ENCODE assay signal across 15 cellular contexts in the genomic region with DNA sequence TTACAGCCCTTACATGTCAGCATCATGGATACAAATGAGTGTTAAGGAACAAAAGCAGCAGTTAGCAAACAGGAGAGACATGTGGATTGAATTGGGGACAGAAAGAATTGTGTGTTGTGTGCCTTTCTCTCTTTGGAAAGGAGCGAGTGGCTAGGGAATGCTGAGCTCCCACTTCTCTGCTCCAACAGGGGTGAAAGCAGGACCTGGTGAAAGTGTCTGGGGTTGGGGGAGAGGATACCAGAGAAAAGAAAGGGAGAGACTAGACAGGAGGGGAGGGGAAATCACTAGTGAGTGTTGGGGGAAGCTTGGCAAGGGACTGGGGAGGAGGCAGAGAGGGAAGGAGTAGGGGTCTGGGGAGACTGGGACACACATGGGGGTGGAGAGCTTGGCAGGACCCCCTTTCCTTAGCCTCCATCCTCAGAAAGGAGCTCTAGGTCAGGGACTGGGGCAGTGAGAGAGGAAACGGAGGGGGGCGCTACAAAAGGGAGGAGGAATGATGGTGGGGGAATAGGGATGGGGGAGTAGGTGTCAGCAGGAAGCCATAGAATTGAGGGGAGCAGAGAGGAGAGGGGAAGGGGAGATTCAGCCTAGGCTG. TPM values are rescaled to one million over a fixed set of nuclear protein-coding genes. Genes with fewer than 3 reads are reported as not detected.
DNase-seq lines count a peak whose midpoint lies in the region; ATAC-seq and TF ChIP-seq lines count a peak whose summit lies in the region.
"Had no signal": no experiment of that assay in that cellular context is flagged by ENCODE, and none has a peak within 500 bp of the region (broad histone marks: within the 10 kb centered on the region; RNA-seq: fewer than 3 reads in every experiment).

No MANE protein-coding gene starts in this region.

- H3K4me1 ChIP-seq in cardiac muscle cell (ENCODE audit: low read depth) (peaks cover 11% of the 10 kb centered on the region), endodermal cell (ENCODE audit: control insufficient read depth, insufficient read depth, low read length) (peaks cover 7% of the 10 kb centered on the region), upper lobe of right lung (peaks cover 18% of the 10 kb centered on the region)

- no peak for TF ChIP-seq RAD21 in neural cell (conservative IDR thresholded peaks at IDR 0.05)

- H3K27me3 Mint-ChIP-seq in endodermal cell (ENCODE audit: insufficient read depth), result peaks cover 5% of the 10 kb centered on the region
- peaks cover 52% of the 10 kb centered on the region for H3K27me3 Mint-ChIP-seq in activated T-cell treated with anti-CD3 and anti-CD28 coated beads, Interleukin-2, amount 50 U/mL, for 24 hours
- H3K27me3 Mint-ChIP-seq in effector memory CD8-positive, alpha-beta T cell, result peaks cover 60 to 80% of the 10 kb centered on the region in 2 donors

- no peaks in the 10 kb centered on the region for H3K36me3 Mint-ChIP-seq in endodermal cell (ENCODE audit: low read depth)
- H3K36me3 Mint-ChIP-seq in activated T-cell treated with anti-CD3 and anti-CD28 coated beads, Interleukin-2, amount 50 U/mL, for 24 hours (ENCODE audit: low read depth), result no peaks in the 10 kb centered on the region
- H3K36me3 Mint-ChIP-seq in effector memory CD8-positive, alpha-beta T cell (ENCODE audit: insufficient read depth), result peaks cover 2% of the 10 kb centered on the region

- H3K27ac Mint-ChIP-seq in endodermal cell, result no peak overlapping the region
- H3K27ac Mint-ChIP-seq in activated T-cell treated with anti-CD3 and anti-CD28 coated beads, Interleukin-2, amount 50 U/mL, for 24 hours, result no peak overlapping the region
- no peak overlapping the region for H3K27ac Mint-ChIP-seq in effector memory CD8-positive, alpha-beta T cell

- no peaks in the 10 kb centered on the region for H3F3A ChIP-seq in neural cell (ENCODE audit: insufficient read depth, low read length, poor library complexity, severe bottlenecking)

- peak overlapping the region; percentile 76 for H3K4me3 Mint-ChIP-seq in endodermal cell
- no peak overlapping the region for H3K4me3 Mint-ChIP-seq in activated T-cell treated with anti-CD3 and anti-CD28 coated beads, Interleukin-2, amount 50 U/mL, for 24 hours
- no peak overlapping the region for H3K4me3 Mint-ChIP-seq in effector memory CD8-positive, alpha-beta T cell

- H3K4me3 ChIP-seq in cardiac muscle cell (no peak overlapping the region), endodermal cell (ENCODE audit: low read length) (peak overlapping the region; percentile 89), neural cell (ENCODE audit: low read length) (peak overlapping the region; percentile 94), upper lobe of right lung (peak overlapping the region; percentile 16)

- H3K27ac ChIP-seq in cardiac muscle cell, result no peak overlapping the region
- H3K27ac ChIP-seq in endodermal cell (ENCODE audit: low read depth, low read length), result peak overlapping the region; percentile 75
- peak overlapping the region; percentile 86 for H3K27ac ChIP-seq in neural cell (ENCODE audit: low read length)
- peak overlapping the region; percentile 24 for H3K27ac ChIP-seq in upper lobe of right lung
- H3K27ac ChIP-seq: 22Rv1 had no signal

- 66% methylated on average over 3 of the region's 3 CpGs; no CpG with 5 or more reads in 1 of the 2 experiments for WGBS in endodermal cell (ENCODE audit: insufficient coverage in 1 of 2, insufficient read length in 1 of 2), 2 experiments

- peaks cover 56% of the 10 kb centered on the region for H3K79me2 ChIP-seq in neural cell (replicated peaks; ENCODE audit: insufficient read depth, low read length)

- H3K27me3 ChIP-seq in cardiac muscle cell (no peaks in the 10 kb centered on the region), endodermal cell (ENCODE audit: control insufficient read depth, insufficient read depth, low read length, poor library complexity, severe bottlenecking) (no peaks in the 10 kb centered on the region), neural cell (ENCODE audit: insufficient read depth, low read depth, low read length) (no peaks in the 10 kb centered on the region), upper lobe of right lung (no peaks in the 10 kb centered on the region)

- no peaks in the 10 kb centered on the region for H3K36me3 ChIP-seq in cardiac muscle cell
- H3K36me3 ChIP-seq in endodermal cell (ENCODE audit: control insufficient read depth, insufficient read depth, low read length), result peaks cover 3% of the 10 kb centered on the region
- H3K36me3 ChIP-seq in neural cell (ENCODE audit: insufficient read depth, low read length), result no peaks in the 10 kb centered on the region
- H3K36me3 ChIP-seq in upper lobe of right lung, result no peaks in the 10 kb centered on the region

- no peaks in the 10 kb centered on the region for H4K20me1 ChIP-seq in neural cell (ENCODE audit: insufficient read depth)

- TF ChIP-seq EP300 in neural cell (conservative IDR thresholded peaks at IDR 0.05; ENCODE audit: poor library complexity, severe bottlenecking), result no peak

- H3K4me2 ChIP-seq in neural cell (ENCODE audit: low read length), result peak overlapping the region; percentile 97

- DNase-seq in cardiac muscle cell (ENCODE audit: low read depth in 1 of 2, low spot score in 1 of 2), result no peak
- DNase-seq in left ventricle myocardium superior, result no peak
- DNase-seq in endodermal cell, result no peak
- DNase-seq in upper lobe of right lung, result no peak
- DNase-seq in activated T-cell treated with anti-CD3 and anti-CD28 coated beads, Interleukin-2, amount 50 U/mL, for 24 hours, result no peak
- DNase-seq in effector memory CD8-positive, alpha-beta T cell, result no peak
- DNase-seq in activated CD8-positive, alpha-beta memory T cell treated with anti-CD3 and anti-CD28 coated beads, Interleukin-2, amount 50 U/mL, for 4 hours, result no peak
- DNase-seq: activated T-cell treated with anti-CD3 and anti-CD28 coated beads, Interleukin-2, amount 50 U/mL, for 1 hour; dorsolateral prefrontal cortex; left colon; NCI-H1417 treated with DMSO at 0.1 percent for 48 hours; stimulated activated naive CD8-positive, alpha-beta T cell treated with anti-CD3 and anti-CD28 coated beads, Interleukin-15, Interleukin-2, amounts not matched to agents 100 U/mL and 50 U/mL, for 24 hours had no signal

- TF ChIP-seq CTCF in cardiac muscle cell (IDR thresholded peaks at IDR 0.05; ENCODE audit: low read depth, low read length) (peak; percentile 29), endodermal cell (conservative IDR thresholded peaks at IDR 0.05) (no peak), neural cell (IDR thresholded peaks at IDR 0.05; ENCODE audit: poor library complexity, severe bottlenecking) (no peak), upper lobe of right lung (IDR thresholded peaks at IDR 0.05) (no peak)

- H3K9me3 Mint-ChIP-seq in endodermal cell, result no peaks in the 10 kb centered on the region
- no peaks in the 10 kb centered on the region for H3K9me3 Mint-ChIP-seq in activated T-cell treated with anti-CD3 and anti-CD28 coated beads, Interleukin-2, amount 50 U/mL, for 24 hours
- no peaks in the 10 kb centered on the region for H3K9me3 Mint-ChIP-seq in effector memory CD8-positive, alpha-beta T cell

- intact Hi-C loops in left ventricle myocardium superior (cut with micrococcal nuclease) (loop anchor here (10.0 kb wide), 1 partner anchor 89 kb away; no protein-coding TSS in a partner anchor), upper lobe of right lung (cut with DNase I) (no loop called here)

- no peaks in the 10 kb centered on the region for H3K9me3 ChIP-seq in cardiac muscle cell (ENCODE audit: low read depth)
- H3K9me3 ChIP-seq in endodermal cell (ENCODE audit: control insufficient read depth, low read length), result no peaks in the 10 kb centered on the region
- no peaks in the 10 kb centered on the region for H3K9me3 ChIP-seq in neural cell (ENCODE audit: low read length)
- no peaks in the 10 kb centered on the region for H3K9me3 ChIP-seq in upper lobe of right lung

- H3K4me1 Mint-ChIP-seq in endodermal cell, result peaks cover 15% of the 10 kb centered on the region
- H3K4me1 Mint-ChIP-seq in activated T-cell treated with anti-CD3 and anti-CD28 coated beads, Interleukin-2, amount 50 U/mL, for 24 hours (ENCODE audit: low read depth), result peaks cover 6% of the 10 kb centered on the region
- H3K4me1 Mint-ChIP-seq in effector memory CD8-positive, alpha-beta T cell (ENCODE audit: low read depth in 2 of 2), result peaks cover 2 to 5% of the 10 kb centered on the region in 2 donors

- no peak overlapping the region for H2AFZ ChIP-seq in neural cell (ENCODE audit: low read depth, low read length)

- H3K9me2 ChIP-seq in neural cell (ENCODE audit: insufficient read depth, low read length), result no peaks in the 10 kb centered on the region

- H3K9ac ChIP-seq in endodermal cell (ENCODE audit: extremely low read depth, low read length, poor library complexity, severe bottlenecking), result no peak overlapping the region
- H3K9ac ChIP-seq in neural cell (ENCODE audit: low read length), result peak overlapping the region; percentile 84

- ATAC-seq in left ventricle myocardium superior (no peak), upper lobe of right lung (no peak)
- ATAC-seq in effector memory CD8-positive, alpha-beta T cell (replicated peaks), result no peak
- ATAC-seq: HCT116; left colon; stimulated activated naive CD8-positive, alpha-beta T cell treated with anti-CD3 and anti-CD28 coated beads, Interleukin-15, Interleukin-2, amounts not matched to agents 100 U/mL and 50 U/mL, for 24 hours had no signal

TF ChIP-seq in neural cell, 6 proteins besides CTCF, POLR2A, EP300 and RAD21 (continues in another document):
- TF ChIP-seq MXI1 (conservative IDR thresholded peaks at IDR 0.05; ENCODE audit: poor library complexity, severe bottlenecking), result no peak
- no peak for TF ChIP-seq TAF1 (IDR thresholded peaks at IDR 0.05; ENCODE audit: low read depth)
- TF ChIP-seq EZH2 (IDR thresholded peaks at IDR 0.05; ENCODE audit: borderline replicate concordance, insufficient read depth, low read length, poor library complexity, severe bottlenecking), result no peak

RNA-seq across cellular contexts. Expression of a gene that starts 2.2 kb away (rescaled TPM):
- total RNA-seq in cardiac muscle cell (24.8 and 33.2 TPM in 2 replicates), left ventricle myocardium superior (10.0 TPM), endodermal cell (10 to 100 TPM; 22.8 to 26.5 TPM), upper lobe of right lung (40.8 TPM)
- polyA plus RNA-seq in cardiac muscle cell (8.2 and 10.6 TPM in 2 replicates), neural cell (12.9 and 15.7 TPM in 2 replicates)
- polyA plus RNA-seq in endodermal cell (2013, experiment 1 of 2), result 44.2 TPM
- polyA plus RNA-seq in endodermal cell (2013, experiment 2 of 2), result 47.7 TPM
- 41.4 and 44.6 TPM in 2 replicates for polyA minus RNA-seq in neural cell
